In the genomic region with DNA sequence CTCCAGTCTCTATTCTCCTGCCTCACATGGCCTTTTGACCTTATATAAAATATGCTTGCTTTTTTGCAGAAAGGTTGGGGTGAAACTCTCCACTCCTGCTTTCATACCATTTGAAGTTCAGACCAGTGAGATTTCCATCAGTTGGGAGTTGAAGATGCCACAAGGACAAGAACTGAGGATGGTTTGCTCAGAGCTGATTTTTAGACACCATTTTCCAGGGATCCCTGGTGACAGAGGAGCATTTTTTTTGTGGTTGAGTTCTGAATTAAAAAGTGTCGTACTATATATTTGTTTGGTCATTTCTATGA, we compare ENCODE assay signal across 17 cellular contexts. TPM values are rescaled to one million over a fixed set of nuclear protein-coding genes. Genes with fewer than 3 reads are reported as not detected.
A peak's percentile ranks its signal among the peaks of the same experiment; 100 is the strongest.
DNase-seq lines count a peak whose midpoint lies in the region; ATAC-seq, FAIRE-seq and TF ChIP-seq lines count a peak whose summit lies in the region.
"Had no signal": no experiment of that assay in that cellular context is flagged by ENCODE, and none has a peak within 500 bp of the region (broad histone marks: within the 10 kb centered on the region; RNA-seq: fewer than 3 reads in every experiment).

No MANE protein-coding gene starts in this region.

- CTCF ChIA-PET in PC-3 (lab: Charles Lee), result interaction anchor here (0.5 to 1.0 kb wide), 2 partner anchors 20 to 62 kb away, joined by 3 read pairs; no protein-coding TSS in a partner anchor
- CTCF ChIA-PET in endothelial cell of umbilical vein (lab: Charles Lee), result interaction anchor here (0.5 kb wide), 1 partner anchor 103 kb away, joined by 3 read pairs; no protein-coding TSS in a partner anchor

- TF ChIP-seq POLR2A in endothelial cell of umbilical vein (IDR thresholded peaks at IDR 0.05; ENCODE audit: low read depth, low read length) (no peak), tibial nerve (IDR thresholded peaks at IDR 0.05) (no peak)

- H3K27ac Mint-ChIP-seq in neural crest cell (ENCODE audit: unreplicated experiment), result peak overlapping the region; percentile 93
- H3K27ac Mint-ChIP-seq: CD8-positive, alpha-beta T cell had no signal

- 19 to 23% methylated on average over 1 of the region's 1 CpG for WGBS in tibial nerve, 2 donors

- H3K9me3 Mint-ChIP-seq in neural crest cell, result peaks cover 17% of the 10 kb centered on the region
- H3K9me3 Mint-ChIP-seq: CD8-positive, alpha-beta T cell had no signal

- TF ChIP-seq EP300 in tibial nerve (IDR thresholded peaks at IDR 0.05), result no peak

- H3K4me3 ChIP-seq in PC-3 (ENCODE audit: low read length) (peak overlapping the region; percentile 25; the same call in 1 of the 2 replicates), endothelial cell of umbilical vein (replicated peaks in 1 of 3; ENCODE audit: insufficient read depth in 1 of 3, low read depth in 1 of 3, low read length in 3 of 3) (no peak overlapping the region), tibial nerve (no peak overlapping the region)
- H3K4me3 ChIP-seq: Peyer's patch had no signal

- no peak for ATAC-seq in PC-3
- ATAC-seq: CD8-positive, alpha-beta T cell had no signal

- peaks cover 9% of the 10 kb centered on the region for H3K36me3 Mint-ChIP-seq in neural crest cell (ENCODE audit: low read depth)
- H3K36me3 Mint-ChIP-seq: CD8-positive, alpha-beta T cell had no signal

- H3K4me3 Mint-ChIP-seq in neural crest cell, result no peak overlapping the region
- H3K4me3 Mint-ChIP-seq: CD8-positive, alpha-beta T cell had no signal

- intact Hi-C loops in PC-3 (cut with micrococcal nuclease) (loop anchor here (2.0 to 5.0 kb wide), 2 partner anchors 195 to 264 kb away; no protein-coding TSS in a partner anchor), endothelial cell of umbilical vein (cut with micrococcal nuclease) (no loop called here)

- no peaks in the 10 kb centered on the region for H3K9me2 ChIP-seq in PC-3 (replicated peaks; ENCODE audit: low read length)

- H3K4me1 Mint-ChIP-seq in neural crest cell, result peaks cover 16% of the 10 kb centered on the region

- dilution Hi-C loops in endothelial cell of umbilical vein (cut with MboI; ENCODE audit: extremely low pct_ligation_motif_present, low sequenced_read_pairs), result no loop called here

- DNase-seq in PC-3 (no peak), endothelial cell of umbilical vein (ENCODE audit: low read depth, low spot score) (no peak), neural crest cell (ENCODE audit: low read depth, low spot score) (no peak), tibial nerve (ENCODE audit: low spot score in 2 of 2) (no peak), HuH-7.5 (ENCODE audit: low spot score) (no peak), NCI-H226 (no peak)
- no peak for DNase-seq in stimulated activated CD4-positive, alpha-beta T cell treated with anti-CD3 and anti-CD28 coated beads, Interleukin-4, amount 100 ng/mL, for 1 hour
- DNase-seq: activated naive CD4-positive, alpha-beta T cell treated with anti-CD3 and anti-CD28 coated beads, Interleukin-2, amount 50 U/mL, for 16 hours; CD8-positive, alpha-beta T cell; NCI-H1436; NCI-H510A treated with DMSO at 0.1 percent for 48 hours; Peyer's patch had no signal

- peak overlapping the region; percentile 75 for H3K4me2 ChIP-seq in PC-3 (ENCODE audit: low read length)
- H3K4me2 ChIP-seq in endothelial cell of umbilical vein (ENCODE audit: insufficient read depth, low read length), result peak overlapping the region; percentile 85

- H2AFZ ChIP-seq in PC-3 (ENCODE audit: low read length) (no peak overlapping the region), endothelial cell of umbilical vein (ENCODE audit: low read depth, low read length) (no peak overlapping the region)

- H3K27me3 ChIP-seq in PC-3 (ENCODE audit: low read length) (no peaks in the 10 kb centered on the region), endothelial cell of umbilical vein (ENCODE audit: control insufficient read depth in 2 of 2, insufficient read depth in 2 of 2, low read length in 2 of 2) (no peaks in the 10 kb centered on the region), tibial nerve (no peaks in the 10 kb centered on the region)
- H3K27me3 ChIP-seq: Peyer's patch had no signal

- H3K4me1 ChIP-seq in PC-3 (ENCODE audit: insufficient read depth, low read length), result peaks cover 85% of the 10 kb centered on the region
- peaks cover 25% of the 10 kb centered on the region for H3K4me1 ChIP-seq in endothelial cell of umbilical vein (ENCODE audit: control insufficient read depth, extremely low read depth, insufficient read depth, low read length)
- peaks cover 0 to 23% (median 11%) of the 10 kb centered on the region in 4 donors for H3K4me1 ChIP-seq in tibial nerve

- H3K27me3 Mint-ChIP-seq in neural crest cell (ENCODE audit: low read depth), result no peaks in the 10 kb centered on the region

- H3K9ac ChIP-seq in PC-3 (ENCODE audit: low read length), result peak overlapping the region; percentile 95
- H3K9ac ChIP-seq in endothelial cell of umbilical vein (replicated peaks; ENCODE audit: extremely low read depth, insufficient read depth, low read length), result peak overlapping the region; percentile 82

- H3K36me3 ChIP-seq in PC-3 (ENCODE audit: low read depth, low read length) (no peaks in the 10 kb centered on the region), endothelial cell of umbilical vein (ENCODE audit: control insufficient read depth in 2 of 2, extremely low read depth in 1 of 2, insufficient read depth in 2 of 2, low read length in 2 of 2) (no peaks in the 10 kb centered on the region), tibial nerve (no peaks in the 10 kb centered on the region)
- H3K36me3 ChIP-seq: Peyer's patch had no signal

- H3K9me1 ChIP-seq in endothelial cell of umbilical vein (replicated peaks; ENCODE audit: control insufficient read depth, extremely low read depth, insufficient read depth, low read length), result no peaks in the 10 kb centered on the region

- no peaks in the 10 kb centered on the region for H4K20me1 ChIP-seq in PC-3 (ENCODE audit: low read length)
- no peaks in the 10 kb centered on the region for H4K20me1 ChIP-seq in endothelial cell of umbilical vein (replicated peaks; ENCODE audit: control insufficient read depth, extremely low read depth, insufficient read depth, low read length)

- peak overlapping the region; percentile 99 for H3K27ac ChIP-seq in PC-3 (ENCODE audit: low read length)
- H3K27ac ChIP-seq in endothelial cell of umbilical vein (ENCODE audit: insufficient read depth, low read depth, low read length), result peak overlapping the region; percentile 98
- peak overlapping the region in 3 of 4 donors; percentile 21 to 71 (median 67) for H3K27ac ChIP-seq in tibial nerve

- POLR2A ChIA-PET in PC-3 (lab: Charles Lee; ENCODE audit: unreplicated experiment), result interaction anchor here (0.8 to 3.2 kb wide), 2 partner anchors 8 to 87 kb away, joined by 3 to 34 read pairs; partner anchors contain the start of gene TM4SF1
- POLR2A ChIA-PET in endothelial cell of umbilical vein (lab: Charles Lee), result interaction anchor here (0.6 to 2.0 kb wide), 2 partner anchors 9 to 15 kb away, joined by 3 to 18 read pairs; partner anchors contain the start of gene TM4SF1

- FAIRE-seq in endothelial cell of umbilical vein (lab: Jason Lieb, UNC), result no peak
- FAIRE-seq: colon, islet of Langerhans had no signal

- no peaks in the 10 kb centered on the region for H3K79me2 ChIP-seq in PC-3 (ENCODE audit: low read length)
- H3K79me2 ChIP-seq in endothelial cell of umbilical vein (ENCODE audit: control insufficient read depth, insufficient read depth, low read length), result no peaks in the 10 kb centered on the region

- BruUV-seq in PC-3 (replicated peaks; lab: Mats Ljungman, UMichigan) (TSS peak; percentile 58), endothelial cell of umbilical vein (replicated peaks; lab: Mats Ljungman, UMichigan) (no TSS peak)

- peaks cover 24% of the 10 kb centered on the region for H3F3A ChIP-seq in PC-3 (ENCODE audit: low read length, unreplicated experiment)

- H3K9me3 ChIP-seq in PC-3 (ENCODE audit: low read length), result no peaks in the 10 kb centered on the region
- no peaks in the 10 kb centered on the region for H3K9me3 ChIP-seq in endothelial cell of umbilical vein (replicated peaks; ENCODE audit: control insufficient read depth, insufficient read depth, low read length)
- H3K9me3 ChIP-seq in tibial nerve, result peaks cover 0 to 7% (median 0%) of the 10 kb centered on the region in 4 donors
- H3K9me3 ChIP-seq: Peyer's patch had no signal

- TF ChIP-seq CTCF in PC-3 (conservative IDR thresholded peaks at IDR 0.05; ENCODE audit: low read depth, low read length), result no peak
- no peak for TF ChIP-seq CTCF in endothelial cell of umbilical vein (IDR thresholded peaks at IDR 0.05; ENCODE audit: extremely low read depth in 1 of 2, insufficient read depth in 1 of 2, low read depth in 1 of 2, low read length in 2 of 2)
- TF ChIP-seq CTCF in neural crest cell (conservative IDR thresholded peaks at IDR 0.05), result no peak
- no peak for TF ChIP-seq CTCF in tibial nerve (IDR thresholded peaks at IDR 0.05)

TF ChIP-seq in endothelial cell of umbilical vein, 7 proteins besides CTCF, POLR2A, EP300 and RAD21 (continues in another document):
- no peak for TF ChIP-seq FOS (IDR thresholded peaks at IDR 0.05; ENCODE audit: borderline replicate concordance, insufficient read depth, low read length)

RNA-seq across cellular contexts. Expression of gene TM4SF1, which starts 8.8 kb away (rescaled TPM):
- total RNA-seq in PC-3 (2014; rRNA removed) (408 and 535 TPM in 2 replicates), endothelial cell of umbilical vein (559 and 619 TPM in 2 replicates), neural crest cell (not detected in 2 replicates), tibial nerve (100 to 1,000 TPM; 132 to 264 (median 169) TPM)
- 1,270 and 1,407 TPM in 2 replicates for polyA plus RNA-seq in endothelial cell of umbilical vein
- 1,095 and 1,145 TPM in 2 replicates for polyA plus RNA-seq in endothelial cell of umbilical vein (2011; cell fraction: cytosol; rRNA removed)
- polyA plus RNA-seq in endothelial cell of umbilical vein (2011; cell fraction: nucleus; rRNA removed), result 679 and 727 TPM in 2 replicates
- polyA plus RNA-seq in endothelial cell of umbilical vein (2012), result 331 and 379 TPM in 2 replicates
- 1,191 and 1,311 TPM in 2 replicates for polyA minus RNA-seq in endothelial cell of umbilical vein
- polyA minus RNA-seq in endothelial cell of umbilical vein (2011; cell fraction: cytosol; rRNA and poly(A)+ RNA removed), result 916 TPM
- 436 and 623 TPM in 2 replicates for polyA minus RNA-seq in endothelial cell of umbilical vein (2011; cell fraction: nucleus; rRNA and poly(A)+ RNA removed)
- total RNA-seq: activated CD8-positive, alpha-beta memory T cell treated with anti-CD3 and anti-CD28 coated beads for 36 hours; CD8-positive, alpha-beta T cell had no signal

RNA-seq across cellular contexts. Expression of gene TM4SF18, which starts 52.8 kb away (rescaled TPM):
- total RNA-seq in PC-3 (2014; rRNA removed) (0.06 and 0.40 TPM in 2 replicates), endothelial cell of umbilical vein (142 and 158 TPM in 2 replicates), neural crest cell (not detected in 2 replicates), tibial nerve (10 to 100 TPM in 1 of 4 donors, 1 to 10 TPM in 3; 1.5 to 12.7 (median 4.6) TPM)
- 150 and 163 TPM in 2 replicates for polyA plus RNA-seq in endothelial cell of umbilical vein
- polyA plus RNA-seq in endothelial cell of umbilical vein (2011; cell fraction: cytosol; rRNA removed), result 116 and 149 TPM in 2 replicates
- polyA plus RNA-seq in endothelial cell of umbilical vein (2011; cell fraction: nucleus; rRNA removed), result 67.7 and 88.9 TPM in 2 replicates
- 19.9 and 43.2 TPM in 2 replicates for polyA plus RNA-seq in endothelial cell of umbilical vein (2012)
- 192 and 213 TPM in 2 replicates for polyA minus RNA-seq in endothelial cell of umbilical vein
- polyA minus RNA-seq in endothelial cell of umbilical vein (2011; cell fraction: cytosol; rRNA and poly(A)+ RNA removed), result not detected
- polyA minus RNA-seq in endothelial cell of umbilical vein (2011; cell fraction: nucleus; rRNA and poly(A)+ RNA removed), result 66.9 and 78.8 TPM in 2 replicates
- total RNA-seq: activated CD8-positive, alpha-beta memory T cell treated with anti-CD3 and anti-CD28 coated beads for 36 hours; CD8-positive, alpha-beta T cell; fibroblast of villous mesenchyme had no signal
- polyA plus RNA-seq: neural cell had no signal

Comparison
In these comparisons a context has a peak if more than half of its experiments do, and no peak if none do; other contexts are left out.
1. RNA of gene TM4SF1, which starts 8.8 kb away (total RNA-seq): 559 to 619 TPM in endothelial cell of umbilical vein, 408 to 535 TPM in PC-3 and 132 to 264 TPM in tibial nerve; not detected in neural crest cell; every median in the first group is over 100 times any median in the second.
2. RNA of gene TM4SF18, which starts 52.8 kb away (total RNA-seq): 142 to 158 TPM in endothelial cell of umbilical vein; 1.5 to 12.7 TPM in tibial nerve, 0.06 to 0.40 TPM in PC-3 and not detected in neural crest cell; every median in the first group is over 10 times any median in the second.
3. Peak in every context shown above with its lines, with median percentiles within 50 percentile points of each other: H3K27ac ChIP-seq.